1 cellular context compared by ENCODE assay signal in genomic region chr2:64819371-64819770, GRCh38.
TF ChIP-seq lines count a peak whose summit lies in the region.

No MANE protein-coding gene starts in this region.

TF ChIP-seq in WTC11, 78 proteins besides CTCF, POLR2A, EP300 and RAD21 (continued from another document):
- no peak for TF ChIP-seq AFF4 (CRISPR knock-in tag; IDR thresholded peaks at IDR 0.05; ENCODE audit: borderline replicate concordance)
